Comparison of ENCODE assay signal across 1 cellular context in genomic region chr9:124797343-124798103, GRCh38.
TF ChIP-seq lines count a peak whose summit lies in the region.

No MANE protein-coding gene starts in this region.

TF ChIP-seq in endothelial cell of umbilical vein, 7 proteins besides CTCF, POLR2A, EP300 and RAD21:
- TF ChIP-seq MAX (IDR thresholded peaks at IDR 0.05; ENCODE audit: insufficient read depth, insufficient read length) (no peak), EZH2 (IDR thresholded peaks at IDR 0.05; ENCODE audit: borderline replicate concordance, low read depth, low read length, severe bottlenecking) (no peak), FOS (IDR thresholded peaks at IDR 0.05; ENCODE audit: borderline replicate concordance, insufficient read depth, low read length) (no peak), GATA2 (IDR thresholded peaks at IDR 0.05; ENCODE audit: insufficient read depth, insufficient read length, low read depth, low read length) (no peak), JUN (IDR thresholded peaks at IDR 0.05; ENCODE audit: borderline replicate concordance, insufficient read depth, insufficient read length, low read depth) (peak; percentile 18)
